In the genomic region with DNA sequence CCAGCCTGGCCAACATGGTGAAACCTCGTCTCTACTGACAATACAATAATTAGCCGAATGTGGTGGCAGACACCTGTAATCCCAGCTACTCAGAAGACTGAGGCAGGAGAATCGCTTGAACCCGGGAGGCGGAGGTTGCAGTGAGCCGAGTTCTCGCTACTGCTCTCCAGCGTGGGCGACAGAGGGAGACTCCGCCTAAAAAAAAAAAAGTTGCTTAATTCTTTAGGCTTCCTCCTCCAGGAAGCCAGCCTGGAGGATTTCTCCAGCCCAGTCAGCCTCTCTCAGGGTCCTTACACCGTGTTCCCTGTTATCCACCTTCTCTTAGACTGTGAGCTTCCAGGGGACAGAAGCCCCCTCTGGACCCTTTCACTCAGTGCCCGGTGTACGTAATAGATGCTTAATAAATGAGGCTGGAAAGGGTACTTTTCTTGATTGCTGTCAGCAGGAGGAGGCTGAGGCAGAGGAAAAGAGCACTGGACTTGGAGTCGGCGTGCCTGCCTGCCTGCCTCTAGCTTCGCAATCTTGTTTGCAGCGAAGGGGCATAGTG, we compare ENCODE assay signal across 16 cellular contexts. TPM values are rescaled to one million over a fixed set of nuclear protein-coding genes. Genes with fewer than 3 reads are reported as not detected.
A peak's percentile ranks its signal among the peaks of the same experiment; 100 is the strongest.
DNase-seq lines count a peak whose midpoint lies in the region; ATAC-seq and TF ChIP-seq lines count a peak whose summit lies in the region.
"Had no signal": no experiment of that assay in that cellular context is flagged by ENCODE, and none has a peak within 500 bp of the region (broad histone marks: within the 10 kb centered on the region; RNA-seq: fewer than 3 reads in every experiment).

No MANE protein-coding gene starts in this region.

- peak overlapping the region in 2 of 6 donors; percentile 3 to 43 for H3K27ac Mint-ChIP-seq in naive B cell
- H3K27ac Mint-ChIP-seq: activated B cell treated with CpG ODN at 0.5 μM for 24 hours; activated T-helper 1 cell treated with anti-CD3 and anti-CD28 coated beads, Interleukin-12 subunit alpha, Interleukin-12 subunit beta, Interleukin-2, Interleukin-4 antibody, amounts not matched to agents 30 ng/mL and 10 ng/mL and 1 ng/mL, durations not matched to agents 14 hours and 24 hours and 36 hours; HFFc6 had no signal

- TF ChIP-seq RAD21 in SK-N-SH (IDR thresholded peaks at IDR 0.05; ENCODE audit: low read length) = no peak

- H3K4me3 Mint-ChIP-seq in naive B cell = peak overlapping the region in 5 of 8 donors; percentile 40 to 80 (median 59)
- H3K4me3 Mint-ChIP-seq: activated B cell treated with CpG ODN at 0.5 μM for 24 hours; activated T-helper 1 cell treated with anti-CD3 and anti-CD28 coated beads, Interleukin-12 subunit alpha, Interleukin-12 subunit beta, Interleukin-2, Interleukin-4 antibody, amounts not matched to agents 30 ng/mL and 10 ng/mL and 1 ng/mL, durations not matched to agents 14 hours and 24 hours and 36 hours; central memory CD8-positive, alpha-beta T cell; HFFc6 had no signal

- H3K27me3 ChIP-seq in SK-N-SH (ENCODE audit: insufficient read depth) (no peaks in the 10 kb centered on the region; the same call in 1 of the 2 replicates), dorsolateral prefrontal cortex (no peaks in the 10 kb centered on the region), thymus (ENCODE audit: control insufficient read depth, insufficient read depth) (peaks cover 36% of the 10 kb centered on the region), thyroid gland (no peaks in the 10 kb centered on the region)

- no peaks in the 10 kb centered on the region for H4K20me1 ChIP-seq in SK-N-SH (ENCODE audit: insufficient read depth)

- no peaks in the 10 kb centered on the region for H3K9me3 Mint-ChIP-seq in naive B cell
- H3K9me3 Mint-ChIP-seq: activated B cell treated with CpG ODN at 0.5 μM for 24 hours; activated T-helper 1 cell treated with anti-CD3 and anti-CD28 coated beads, Interleukin-12 subunit alpha, Interleukin-12 subunit beta, Interleukin-2, Interleukin-4 antibody, amounts not matched to agents 30 ng/mL and 10 ng/mL and 1 ng/mL, durations not matched to agents 14 hours and 24 hours and 36 hours; central memory CD8-positive, alpha-beta T cell; HFFc6 had no signal

- H3K4me3 ChIP-seq in SK-N-SH (ENCODE audit: low read depth in 2 of 2, low read length in 1 of 2) = peak overlapping the region in 1 of 2 experiments; percentile 36; a peak in 1 of 4 replicates
- peak overlapping the region; percentile 17 to 68 (median 54) for H3K4me3 ChIP-seq in dorsolateral prefrontal cortex
- H3K4me3 ChIP-seq in thymus (ENCODE audit: low read length) = peak overlapping the region; percentile 23
- peak overlapping the region in 1 of 3 donors; percentile 18 for H3K4me3 ChIP-seq in thyroid gland (replicated peaks in 1 of 3)
- H3K4me3 ChIP-seq: GM12878 had no signal

- H2AFZ ChIP-seq in SK-N-SH (ENCODE audit: low read depth) = peak overlapping the region; percentile 69; the same call in 1 of the 2 replicates

- 83% methylated on average over 11 of the region's 17 CpGs for WGBS in SK-N-SH (ENCODE audit: low lambda C conversion rate)
- 56% methylated on average over 17 of the region's 17 CpGs for WGBS in thymus
- WGBS in thyroid gland, 2 donors = 40 to 53% methylated on average over 13 to 17 of the region's 17 CpGs

- CTCF ChIA-PET in SK-N-SH (lab: Yijun Ruan, JAX) = interaction anchor here (1.2 to 7.0 kb wide), 4 partner anchors 81 to 236 kb away, joined by 3 to 190 read pairs (median 30); no protein-coding TSS in a partner anchor

- POLR2A ChIA-PET in SK-N-SH (lab: Yijun Ruan, JAX) = no interaction called here

- ATAC-seq in SK-N-SH treated with all-trans-retinoic acid at 6 μM for 48 hours = no peak
- no peak for ATAC-seq in naive B cell (ENCODE audit: low read depth in 2 of 2)
- no peak for ATAC-seq in GM19397 (IDR thresholded peaks at IDR 0.05; ENCODE audit: unreplicated experiment)

- H3K79me2 ChIP-seq in SK-N-SH (ENCODE audit: insufficient read depth) = no peaks in the 10 kb centered on the region

- H3K27ac ChIP-seq in SK-N-SH (ENCODE audit: low read depth in 2 of 2, low read length in 1 of 2) = no peak overlapping the region
- peak overlapping the region in 33 of 59 donors; percentile 2 to 83 (median 58) for H3K27ac ChIP-seq in dorsolateral prefrontal cortex
- H3K27ac ChIP-seq in thymus (ENCODE audit: low read depth) = no peak overlapping the region
- H3K27ac ChIP-seq in thyroid gland = no peak overlapping the region
- H3K27ac ChIP-seq: 22Rv1 had no signal

- no peaks in the 10 kb centered on the region for H3K9me3 ChIP-seq in SK-N-SH
- no peaks in the 10 kb centered on the region for H3K9me3 ChIP-seq in thymus (ENCODE audit: control insufficient read depth)
- no peaks in the 10 kb centered on the region for H3K9me3 ChIP-seq in thyroid gland

- no peaks in the 10 kb centered on the region for H3K9me2 ChIP-seq in SK-N-SH

- TF ChIP-seq CTCF in SK-N-SH (IDR thresholded peaks at IDR 0.05) = no peak
- no peak for TF ChIP-seq CTCF in dorsolateral prefrontal cortex (IDR thresholded peaks at IDR 0.05 in 54 of 56, conservative IDR thresholded peaks at IDR 0.05 in 2 of 56; ENCODE audit: low read depth in 1 of 56, partially characterized antibody in 56 of 56)
- no peak for TF ChIP-seq CTCF in thyroid gland (IDR thresholded peaks at IDR 0.05)

- H3K9ac ChIP-seq in SK-N-SH = no peak overlapping the region

- DNase-seq in SK-N-SH (no peak), dorsolateral prefrontal cortex (no peak), naive B cell (no peak), NCI-H2029 treated with DMSO at 0.1 percent for 48 hours (lab: John Stamatoyannopoulos, UW) (no peak), thyroid gland (no peak)
- DNase-seq: activated B cell treated with CpG ODN at 0.5 μM for 24 hours, DMS153, NCI-H345 had no signal

- H3F3A ChIP-seq in SK-N-SH (replicated peaks; ENCODE audit: insufficient read depth) = no peaks in the 10 kb centered on the region

- H3K36me3 Mint-ChIP-seq in naive B cell = no peaks in the 10 kb centered on the region

- peaks cover 14 to 60% (median 49%) of the 10 kb centered on the region in 3 donors for H3K27me3 Mint-ChIP-seq in naive B cell

- H3K4me2 ChIP-seq in SK-N-SH = peak overlapping the region; percentile 69

- peaks cover 0 to 18% of the 10 kb centered on the region in 2 experiments; a peak in 1 of 4 replicates for H3K4me1 ChIP-seq in SK-N-SH (ENCODE audit: control insufficient read depth in 1 of 2, insufficient read depth in 2 of 2, low read depth in 1 of 2, low read length in 1 of 2)
- H3K4me1 ChIP-seq in thymus (ENCODE audit: control insufficient read depth, insufficient read depth, low read length) = no peaks in the 10 kb centered on the region
- H3K4me1 ChIP-seq in thyroid gland = peaks cover 10 to 16% of the 10 kb centered on the region in 2 donors

- no peak for TF ChIP-seq EP300 in SK-N-SH (IDR thresholded peaks at IDR 0.05; ENCODE audit: borderline replicate concordance in 1 of 2, low read depth in 1 of 2, low read length in 1 of 2)

- intact Hi-C loops in dorsolateral prefrontal cortex (cut with DNase I) (no loop called here), thyroid gland (cut with DNase I) (no loop called here)

- no peak for TF ChIP-seq POLR2A in thyroid gland (IDR thresholded peaks at IDR 0.05)

- H3K36me3 ChIP-seq in SK-N-SH (replicated peaks in 1 of 2; ENCODE audit: control insufficient read depth in 1 of 2, insufficient read depth in 2 of 2, low read length in 1 of 2) = no peaks in the 10 kb centered on the region
- no peaks in the 10 kb centered on the region for H3K36me3 ChIP-seq in thymus (ENCODE audit: control insufficient read depth, insufficient read depth)
- H3K36me3 ChIP-seq in thyroid gland = no peaks in the 10 kb centered on the region

- peaks cover 13 to 25% (median 15%) of the 10 kb centered on the region in 3 donors for H3K4me1 Mint-ChIP-seq in naive B cell
- H3K4me1 Mint-ChIP-seq: central memory CD8-positive, alpha-beta T cell had no signal

TF ChIP-seq in SK-N-SH, 30 proteins besides CTCF, POLR2A, EP300 and RAD21:
- TF ChIP-seq RFX5 (IDR thresholded peaks at IDR 0.05; ENCODE audit: low read length) (no peak), RCOR1 (IDR thresholded peaks at IDR 0.05; ENCODE audit: low read length) (no peak)

TF ChIP-seq in SK-N-SH treated with all-trans-retinoic acid at 6 μM for 48 hours, 23 proteins besides CTCF, POLR2A, EP300 and RAD21 (continues in another document):
- TF ChIP-seq ZNF8 (CRISPR knock-in tag; IDR thresholded peaks at IDR 0.05) = no peak
- no peak for TF ChIP-seq BACH2 (CRISPR knock-in tag; IDR thresholded peaks at IDR 0.05; ENCODE audit: borderline replicate concordance)
- TF ChIP-seq CSRNP3 (CRISPR knock-in tag; IDR thresholded peaks at IDR 0.05) = no peak
- TF ChIP-seq SNAI2 (CRISPR knock-in tag; IDR thresholded peaks at IDR 0.05) = no peak

RNA-seq across cellular contexts. Expression of gene NODAL, which starts 16.4 kb away (rescaled TPM):
- polyA plus RNA-seq in SK-N-SH (2012; rRNA removed) = not detected in 2 replicates
- polyA plus RNA-seq in SK-N-SH (2012; cell fraction: cytosol; rRNA removed) = not detected in 2 replicates
- not detected in 2 replicates for polyA plus RNA-seq in SK-N-SH (2012; cell fraction: nucleus; rRNA removed)
- total RNA-seq in dorsolateral prefrontal cortex = 1 to 10 TPM in 2 of 120 experiments, under 1 TPM in 19, not detected in 99; 0.23 to 1.2 (median 0.43) TPM
- not detected for polyA plus RNA-seq in naive B cell (ENCODE audit: low read depth in 6 of 6)
- polyA plus RNA-seq in thymus = 0.21 TPM
- total RNA-seq in thyroid gland = not detected
- total RNA-seq: activated B cell treated with CpG ODN at 0.5 μM for 24 hours; activated T-helper 1 cell treated with anti-CD3 and anti-CD28 coated beads, Interleukin-12 subunit alpha, Interleukin-12 subunit beta, Interleukin-2, Interleukin-4 antibody, amounts not matched to agents 30 ng/mL and 10 ng/mL and 1 ng/mL, durations not matched to agents 14 hours and 24 hours and 36 hours; GM12878; HFFc6 had no signal
- polyA plus RNA-seq: GM12878 had no signal

RNA-seq across cellular contexts. Expression of gene PALD1, which starts 20.7 kb away (rescaled TPM):
- polyA plus RNA-seq in SK-N-SH (2012; rRNA removed) = 0.16 and 0.19 TPM in 2 replicates
- 0.14 and 0.35 TPM in 2 replicates for polyA plus RNA-seq in SK-N-SH (2012; cell fraction: cytosol; rRNA removed)
- polyA plus RNA-seq in SK-N-SH (2012; cell fraction: nucleus; rRNA removed) = 0.38 and 0.56 TPM in 2 replicates
- total RNA-seq in dorsolateral prefrontal cortex = 10 to 100 TPM in 105 of 120 experiments, 1 to 10 TPM in 15; 7.2 to 25.7 (median 13.2) TPM
- 1 to 10 TPM in 1 of 6 donors, under 1 TPM in 4, not detected in 1; 0.49 to 1.9 (median 0.65) TPM for polyA plus RNA-seq in naive B cell (ENCODE audit: low read depth in 6 of 6)
- polyA plus RNA-seq in thymus = 10.3 TPM
- total RNA-seq in thyroid gland = 10 to 100 TPM; 10.7 to 28.2 (median 14.0) TPM
- total RNA-seq: HFFc6 had no signal

RNA-seq across cellular contexts. Expression of gene EIF4EBP2, which starts 53.9 kb away (rescaled TPM):
- polyA plus RNA-seq in SK-N-SH (2012; rRNA removed) (9.9 and 12.7 TPM in 2 replicates), naive B cell (ENCODE audit: low read depth in 6 of 6) (10 to 100 TPM; 35.7 to 44.5 (median 38.8) TPM), thymus (32.1 TPM)
- 15.5 and 15.7 TPM in 2 replicates for polyA plus RNA-seq in SK-N-SH (2012; cell fraction: cytosol; rRNA removed)
- polyA plus RNA-seq in SK-N-SH (2012; cell fraction: nucleus; rRNA removed) = 5.9 and 9.9 TPM in 2 replicates
- total RNA-seq in dorsolateral prefrontal cortex (10 to 100 TPM; 28.6 to 91.0 (median 50.9) TPM), thyroid gland (10 to 100 TPM; 55.6 to 71.2 (median 67.6) TPM)

Comparison
In these comparisons a context has a peak if more than half of its experiments do, and no peak if none do; other contexts are left out.
1. H3K27ac ChIP-seq: peak in dorsolateral prefrontal cortex (33 of 59); none in SK-N-SH (0 of 2), thymus (single experiment) and thyroid gland (0 of 3).